ENCODE assay signal across 33 cellular contexts in genomic region chr11:57123590-57123989, GRCh38. TPM values are rescaled to one million over a fixed set of nuclear protein-coding genes. Genes with fewer than 3 reads are reported as not detected.
"Had no signal": no experiment of that assay in that cellular context is flagged by ENCODE, and none has a peak within 500 bp of the region (broad histone marks: within the 10 kb centered on the region; RNA-seq: fewer than 3 reads in every experiment).

No MANE protein-coding gene starts in this region.

- H3K36me3 Mint-ChIP-seq: naive B cell; natural killer cell; stimulated activated naive B cell treated with anti-CD40 and anti-IgM and Interleukin-4, amounts not matched to agents 10 μg/mL and 1 μg/mL and 100 μg/mL, for 72 hours had no signal

- H3K27ac Mint-ChIP-seq: naive B cell; natural killer cell; progenitor cell of endocrine pancreas; stimulated activated naive B cell treated with anti-CD40 and anti-IgM and Interleukin-4, amounts not matched to agents 10 μg/mL and 1 μg/mL and 100 μg/mL, for 72 hours; type B pancreatic cell had no signal

- H3K9me3 ChIP-seq: heart right ventricle, lower lobe of right lung, neutrophil, right atrium auricular region, right lobe of liver, stomach, suprapubic skin, thoracic aorta, tibial artery, uterus had no signal

- H3K4me3 ChIP-seq: heart right ventricle, lower lobe of right lung, right atrium auricular region, right lobe of liver, smooth muscle cell, stomach, suprapubic skin, thoracic aorta, tibial artery, uterus had no signal

- H3K27me3 ChIP-seq: right atrium auricular region, right lobe of liver, uterus had no signal

- H3K4me2 ChIP-seq: smooth muscle cell had no signal

- FAIRE-seq: keratinocyte had no signal

- ATAC-seq: heart right ventricle; left cardiac atrium; left lobe of liver; lower lobe of right lung; natural killer cell; stimulated activated naive B cell treated with anti-CD40 and anti-IgM and Interleukin-4, amounts not matched to agents 10 μg/mL and 1 μg/mL and 100 μg/mL, for 72 hours; stimulated activated naive CD8-positive, alpha-beta T cell treated with anti-CD3 and anti-CD28 coated beads, Interleukin-15, Interleukin-2, amounts not matched to agents 100 U/mL and 50 U/mL, for 24 hours had no signal

- H3K4me1 Mint-ChIP-seq: naive B cell; natural killer cell; stimulated activated naive B cell treated with anti-CD40 and anti-IgM and Interleukin-4, amounts not matched to agents 10 μg/mL and 1 μg/mL and 100 μg/mL, for 72 hours had no signal

- H3K27me3 Mint-ChIP-seq: type B pancreatic cell had no signal

- H3K27ac ChIP-seq: heart right ventricle, lower lobe of right lung, neutrophil, right atrium auricular region, right lobe of liver, stomach, suprapubic skin, thoracic aorta, tibial artery, uterus had no signal

- H3K4me1 ChIP-seq: lower lobe of right lung, right atrium auricular region, right lobe of liver, stomach, suprapubic skin, tibial artery, uterus had no signal

- H3K4me3 Mint-ChIP-seq: naive B cell; natural killer cell; stimulated activated naive B cell treated with anti-CD40 and anti-IgM and Interleukin-4, amounts not matched to agents 10 μg/mL and 1 μg/mL and 100 μg/mL, for 72 hours; type B pancreatic cell had no signal

- H3K9me3 Mint-ChIP-seq: natural killer cell had no signal

- DNase-seq: heart right ventricle; hippocampal formation; kidney glomerular epithelial cell; left cardiac atrium; lower lobe of right lung; mammary epithelial cell; mesenchymal stem cell; naive B cell; natural killer cell; occipital lobe; right lobe of liver; stimulated activated CD4-positive, alpha-beta T cell treated with anti-CD3 and anti-CD28 coated beads, Interleukin-12 subunit alpha, Interleukin-12 subunit beta, amount 100 ng/mL, for 4 hours; stimulated activated CD4-positive, alpha-beta T cell treated with anti-CD3 and anti-CD28 coated beads, Interleukin-15, amount 100 ng/mL, for 24 hours; stimulated activated CD4-positive, alpha-beta T cell treated with anti-CD3 and anti-CD28 coated beads, Interleukin-2, amount 100 ng/mL, for 24 hours; stimulated activated CD4-positive, alpha-beta T cell treated with anti-CD3 and anti-CD28 coated beads, Interleukin-4, amount 100 ng/mL, for 1 hour; stimulated activated naive B cell treated with anti-CD40 and anti-IgM and Interleukin-4, amounts not matched to agents 10 μg/mL and 1 μg/mL and 100 μg/mL, for 72 hours; stimulated activated naive CD8-positive, alpha-beta T cell treated with anti-CD3 and anti-CD28 coated beads, Interleukin-15, Interleukin-2, amounts not matched to agents 100 U/mL and 50 U/mL, for 24 hours; stomach; tibial artery; uterus had no signal

- H3K36me3 ChIP-seq: heart right ventricle, lower lobe of right lung, neutrophil, right atrium auricular region, right lobe of liver, stomach, suprapubic skin, thoracic aorta, tibial artery, uterus had no signal

RNA-seq across cellular contexts. Expression of gene LRRC55, which starts 58.2 kb away (rescaled TPM):
- total RNA-seq: mammary epithelial cell, natural killer cell, osteocyte, pulmonary artery endothelial cell, renal cortical epithelial cell, right atrium auricular region, smooth muscle cell, thoracic aorta, ureter had no signal
- polyA plus RNA-seq: keratinocyte, mammary epithelial cell had no signal
